In the genomic region with DNA sequence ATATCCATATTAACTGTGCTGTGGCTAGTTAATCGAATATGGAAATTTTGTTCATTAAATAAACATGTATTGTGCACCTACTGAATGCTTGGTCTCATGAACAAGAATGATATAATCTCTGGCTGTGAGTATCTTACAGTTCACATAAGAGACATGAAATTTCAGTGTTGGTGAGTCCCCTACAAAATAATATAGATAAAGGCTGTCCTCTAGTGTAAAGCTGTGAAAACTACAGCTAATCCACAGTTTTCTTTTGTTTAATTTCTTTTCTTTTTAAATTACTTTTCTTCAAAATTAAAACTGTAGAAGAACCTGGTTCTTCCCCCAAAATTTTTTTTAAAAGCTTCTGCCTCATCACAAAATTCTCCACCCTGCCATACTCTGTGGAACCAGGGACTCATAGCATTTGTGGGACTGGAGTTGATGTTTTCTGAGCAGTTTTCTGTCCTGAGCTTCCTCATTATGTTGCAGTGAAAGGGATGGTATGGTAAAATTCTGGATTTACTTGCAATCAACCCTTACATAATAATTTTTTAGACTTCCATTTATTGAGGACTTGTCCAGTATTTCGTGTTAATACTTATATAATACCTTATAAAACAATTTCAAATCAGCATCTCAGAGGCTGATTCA, we compare ENCODE assay signal across 8 cellular contexts.
DNase-seq lines count a peak whose midpoint lies in the region; ATAC-seq and TF ChIP-seq lines count a peak whose summit lies in the region.

No MANE protein-coding gene starts in this region.

- 12 to 43% methylated on average over 2 of the region's 2 CpGs for WGBS in heart right ventricle, 2 donors

- no peak for DNase-seq in heart right ventricle
- no peak for DNase-seq in cardiac septum (ENCODE audit: low spot score)
- no peak for DNase-seq in Peyer's patch
- peak; percentile 26 for DNase-seq in glomerular visceral epithelial cell (ENCODE audit: extremely low spot score)
- no peak for DNase-seq in uterus
- DNase-seq in activated CD8-positive, alpha-beta memory T cell treated with anti-CD3 and anti-CD28 coated beads, Interleukin-2, amount 50 U/mL, for 4 hours = no peak
- no peak for DNase-seq in CD1c-positive myeloid dendritic cell (ENCODE audit: extremely low spot score)

- TF ChIP-seq POLR2A in Peyer's patch (IDR thresholded peaks at IDR 0.05) = no peak
- TF ChIP-seq POLR2A in uterus (IDR thresholded peaks at IDR 0.05) = no peak

- intact Hi-C loops in heart right ventricle (cut with DNase I) (loop anchor here in 9 of 10 donors (2.0 to 10.0 kb wide), 7 partner anchors 135 to 148 kb away; partner anchors contain the start of gene STK32A (in 1 of the 9)), cardiac septum (cut with DNase I) (no loop called here), uterus (cut with DNase I; ENCODE audit: low total_unique reads) (loop anchor here (10.0 kb wide), 1 partner anchor 145 kb away; no protein-coding TSS in a partner anchor)

- no peak overlapping the region for H3K27ac ChIP-seq in heart right ventricle
- H3K27ac ChIP-seq in Peyer's patch = no peak overlapping the region
- no peak overlapping the region for H3K27ac ChIP-seq in uterus

- H3K9me3 ChIP-seq in heart right ventricle = no peaks in the 10 kb centered on the region
- H3K9me3 ChIP-seq in Peyer's patch = no peaks in the 10 kb centered on the region
- no peaks in the 10 kb centered on the region for H3K9me3 ChIP-seq in uterus

- ATAC-seq in heart right ventricle (no peak), GM18870 (IDR thresholded peaks at IDR 0.05; ENCODE audit: unreplicated experiment) (no peak)

- TF ChIP-seq CTCF in heart right ventricle (IDR thresholded peaks at IDR 0.05) (peak in 8 of 9 donors; percentile 13 to 66 (median 56)), Peyer's patch (IDR thresholded peaks at IDR 0.05) (peak in 4 of 6 experiments; percentile 18 to 55 (median 44)), uterus (IDR thresholded peaks at IDR 0.05) (peak; percentile 21 to 41 (median 22))

- H3K27me3 ChIP-seq in heart right ventricle (no peaks in the 10 kb centered on the region), Peyer's patch (no peaks in the 10 kb centered on the region), uterus (no peaks in the 10 kb centered on the region)

- H3K4me1 ChIP-seq in heart right ventricle = no peaks in the 10 kb centered on the region
- no peaks in the 10 kb centered on the region for H3K4me1 ChIP-seq in Peyer's patch
- no peaks in the 10 kb centered on the region for H3K4me1 ChIP-seq in uterus

- H3K4me3 ChIP-seq in heart right ventricle = no peak overlapping the region
- H3K4me3 ChIP-seq in Peyer's patch = no peak overlapping the region
- H3K4me3 ChIP-seq in uterus = no peak overlapping the region

- H3K36me3 ChIP-seq in heart right ventricle (no peaks in the 10 kb centered on the region), Peyer's patch (no peaks in the 10 kb centered on the region), uterus (no peaks in the 10 kb centered on the region)
